In genomic region chr2:38376346-38376682, GRCh38 we compare ENCODE assay signal across 8 cellular contexts. TPM values are rescaled to one million over a fixed set of nuclear protein-coding genes. Genes with fewer than 3 reads are reported as not detected.
DNase-seq lines count a peak whose midpoint lies in the region; ATAC-seq and TF ChIP-seq lines count a peak whose summit lies in the region.

No MANE protein-coding gene starts in this region.

- H3K9me3 Mint-ChIP-seq in activated CD8-positive, alpha-beta memory T cell treated with anti-CD3 and anti-CD28 coated beads, Interleukin-2, amount 10 ng/mL, durations not matched to agents 7 days and 5 days (ENCODE audit: low read depth): no peaks in the 10 kb centered on the region
- no peaks in the 10 kb centered on the region for H3K9me3 Mint-ChIP-seq in stimulated activated naive CD8-positive, alpha-beta T cell treated with anti-CD3 and anti-CD28 coated beads, Interleukin-15, Interleukin-2, amounts not matched to agents 100 ng/mL and 50 ng/mL, for 24 hours

- H3K9ac ChIP-seq in mucosa of stomach (ENCODE audit: low read length): peak overlapping the region; percentile 92

- peaks cover 9% of the 10 kb centered on the region for H3K4me1 ChIP-seq in mucosa of stomach (ENCODE audit: control insufficient read depth, insufficient read depth, low read length)

- peaks cover 2% of the 10 kb centered on the region for H3K36me3 Mint-ChIP-seq in activated CD8-positive, alpha-beta memory T cell treated with anti-CD3 and anti-CD28 coated beads, Interleukin-2, amount 10 ng/mL, durations not matched to agents 7 days and 5 days
- H3K36me3 Mint-ChIP-seq in stimulated activated naive CD8-positive, alpha-beta T cell treated with anti-CD3 and anti-CD28 coated beads, Interleukin-15, Interleukin-2, amounts not matched to agents 100 ng/mL and 50 ng/mL, for 24 hours (ENCODE audit: low read depth): peaks cover 17% of the 10 kb centered on the region

- ATAC-seq in GM18867 (IDR thresholded peaks at IDR 0.05; ENCODE audit: unreplicated experiment) (peak; percentile 29), HG03097 (IDR thresholded peaks at IDR 0.05; ENCODE audit: low FRiP score, unreplicated experiment) (peak; percentile 29)
- no peak for ATAC-seq in activated CD8-positive, alpha-beta memory T cell treated with anti-CD3 and anti-CD28 coated beads, Interleukin-2, amount 10 ng/mL, durations not matched to agents 7 days and 5 days

- H3K4me3 ChIP-seq in epithelial cell of esophagus (ENCODE audit: low read length) (peak overlapping the region; percentile 92), mucosa of stomach (ENCODE audit: low read length) (peak overlapping the region; percentile 92)

- no peaks in the 10 kb centered on the region for H3K9me3 ChIP-seq in mucosa of stomach (ENCODE audit: control insufficient read depth, low read length)

- CTCF ChIA-PET in activated CD8-positive, alpha-beta memory T cell treated with anti-CD3 and anti-CD28 coated beads, Interleukin-2, amount 10 ng/mL, durations not matched to agents 7 days and 5 days (lab: Charles Lee): interaction anchor here (0.6 to 2.3 kb wide), 12 partner anchors 10 to 375 kb away, joined by 3 to 17 read pairs (median 6); partner anchors contain the start of gene SRSF7

- H3K27me3 ChIP-seq in mucosa of stomach (ENCODE audit: control insufficient read depth, insufficient read depth, low read length): no peaks in the 10 kb centered on the region

- TF ChIP-seq CTCF in epithelial cell of esophagus (IDR thresholded peaks at IDR 0.05; ENCODE audit: insufficient read depth, low read depth, low read length, missing control alignments): no peak

- H3K27ac Mint-ChIP-seq in activated CD8-positive, alpha-beta memory T cell treated with anti-CD3 and anti-CD28 coated beads, Interleukin-2, amount 10 ng/mL, durations not matched to agents 7 days and 5 days: peak overlapping the region; percentile 85
- H3K27ac Mint-ChIP-seq in stimulated activated naive CD8-positive, alpha-beta T cell treated with anti-CD3 and anti-CD28 coated beads, Interleukin-15, Interleukin-2, amounts not matched to agents 100 ng/mL and 50 ng/mL, for 24 hours: peak overlapping the region; percentile 93

- peak; percentile 75 for DNase-seq in Ammon's horn (ENCODE audit: low spot score)
- peak; percentile 20 for DNase-seq in NCI-H2227 treated with DMSO at 0.1 percent for 48 hours (lab: John Stamatoyannopoulos, UW)
- peak; percentile 74 for DNase-seq in activated CD8-positive, alpha-beta memory T cell treated with anti-CD3 and anti-CD28 coated beads, Interleukin-2, amount 10 ng/mL, durations not matched to agents 7 days and 5 days
- peak; percentile 84 for DNase-seq in epithelial cell of esophagus (ENCODE audit: low read depth)

- peak overlapping the region; percentile 85 for H3K4me3 Mint-ChIP-seq in activated CD8-positive, alpha-beta memory T cell treated with anti-CD3 and anti-CD28 coated beads, Interleukin-2, amount 10 ng/mL, durations not matched to agents 7 days and 5 days
- H3K4me3 Mint-ChIP-seq in stimulated activated naive CD8-positive, alpha-beta T cell treated with anti-CD3 and anti-CD28 coated beads, Interleukin-15, Interleukin-2, amounts not matched to agents 100 ng/mL and 50 ng/mL, for 24 hours: peak overlapping the region; percentile 99

- H3K27me3 Mint-ChIP-seq in activated CD8-positive, alpha-beta memory T cell treated with anti-CD3 and anti-CD28 coated beads, Interleukin-2, amount 10 ng/mL, durations not matched to agents 7 days and 5 days: peaks cover 6% of the 10 kb centered on the region
- no peaks in the 10 kb centered on the region for H3K27me3 Mint-ChIP-seq in stimulated activated naive CD8-positive, alpha-beta T cell treated with anti-CD3 and anti-CD28 coated beads, Interleukin-15, Interleukin-2, amounts not matched to agents 100 ng/mL and 50 ng/mL, for 24 hours

- H3K4me1 Mint-ChIP-seq in activated CD8-positive, alpha-beta memory T cell treated with anti-CD3 and anti-CD28 coated beads, Interleukin-2, amount 10 ng/mL, durations not matched to agents 7 days and 5 days: peaks cover 42% of the 10 kb centered on the region
- H3K4me1 Mint-ChIP-seq in stimulated activated naive CD8-positive, alpha-beta T cell treated with anti-CD3 and anti-CD28 coated beads, Interleukin-15, Interleukin-2, amounts not matched to agents 100 ng/mL and 50 ng/mL, for 24 hours (ENCODE audit: low read depth): peaks cover 66% of the 10 kb centered on the region

- no peaks in the 10 kb centered on the region for H3K36me3 ChIP-seq in mucosa of stomach (ENCODE audit: control insufficient read depth, insufficient read depth, low read length)

RNA-seq across cellular contexts. Expression of gene ATL2, which starts 0.8 kb away (rescaled TPM):
- total RNA-seq in activated CD8-positive, alpha-beta memory T cell treated with anti-CD3 and anti-CD28 coated beads, Interleukin-2, amount 10 ng/mL, durations not matched to agents 7 days and 5 days: 10 to 100 TPM; 55.5 to 56.7 TPM

Comparison
In these comparisons a context has a peak if more than half of its experiments do, and no peak if none do; other contexts are left out.
1. DNase-seq: peak in every context shown above with its lines; median percentile 84 in epithelial cell of esophagus; 75 in Ammon's horn; 74 in activated CD8-positive, alpha-beta memory T cell treated with anti-CD3 and anti-CD28 coated beads, Interleukin-2, amount 10 ng/mL, durations not matched to agents 7 days and 5 days; 20 in NCI-H2227 treated with DMSO at 0.1 percent for 48 hours.